8 cellular contexts compared by ENCODE assay signal in genomic region chr17:59329558-59330313, GRCh38. TPM values are rescaled to one million over a fixed set of nuclear protein-coding genes. Genes with fewer than 3 reads are reported as not detected.
DNase-seq lines count a peak whose midpoint lies in the region; ATAC-seq, FAIRE-seq and TF ChIP-seq lines count a peak whose summit lies in the region.

No MANE protein-coding gene starts in this region.

- peak overlapping the region in 2 of 3 donors; percentile 20 to 94 for H3K4me3 ChIP-seq in right lobe of liver

- H3K36me3 ChIP-seq in right lobe of liver: no peaks in the 10 kb centered on the region

- 6% methylated on average over 8 of the region's 8 CpGs for WGBS in right lobe of liver (ENCODE audit: insufficient coverage, low coverage, low lambda C conversion rate, missing lambda C conversion rate)

- peak overlapping the region; percentile 83 for H3K4me3 Mint-ChIP-seq in stimulated activated effector memory CD8-positive, alpha-beta T cell treated with anti-CD3 and anti-CD28 coated beads, Interleukin-12 subunit alpha, Interleukin-12 subunit beta, amount 100 ng/mL, for 72 hours

- H3K4me1 ChIP-seq in right lobe of liver: peaks cover 0 to 46% (median 22%) of the 10 kb centered on the region in 4 donors

- DNase-seq in D721Med (ENCODE audit: insufficient read length, low spot score): no peak
- DNase-seq in NCI-H524 treated with DMSO at 0.1 percent for 48 hours (lab: John Stamatoyannopoulos, UW): peak; percentile 52
- peak; percentile 38 to 40 for DNase-seq in activated CD4-positive, alpha-beta T cell treated with anti-CD3 and anti-CD28 coated beads, Interleukin-2, amount 50 U/mL, for 4 hours
- DNase-seq in effector CD8-positive, alpha-beta T cell (lab: John Stamatoyannopoulos, UW): peak; percentile 10
- peak; percentile 60 to 75 (median 75) for DNase-seq in right lobe of liver
- DNase-seq in stimulated activated effector memory CD8-positive, alpha-beta T cell treated with anti-CD3 and anti-CD28 coated beads, Interleukin-12 subunit alpha, Interleukin-12 subunit beta, amount 100 ng/mL, for 72 hours (ENCODE audit: low spot score in 2 of 2): peak; percentile 27 to 64

- no peak for TF ChIP-seq POLR2A in right lobe of liver (IDR thresholded peaks at IDR 0.05)

- no peak for FAIRE-seq in D721Med (lab: Jason Lieb, UNC)

- intact Hi-C loops in right lobe of liver (cut with DNase I): loop anchor here (5.0 to 10.0 kb wide), 3 partner anchors 43 to 115 kb away; no protein-coding TSS in a partner anchor

- peak; percentile 86 for TF ChIP-seq CTCF in D721Med (IDR thresholded peaks at IDR 0.05; ENCODE audit: insufficient read depth, missing control alignments)
- peak; percentile 86 to 91 (median 88) for TF ChIP-seq CTCF in right lobe of liver (IDR thresholded peaks at IDR 0.05)

- ATAC-seq in HG02610 (IDR thresholded peaks at IDR 0.05; ENCODE audit: unreplicated experiment): peak; percentile 31
- ATAC-seq in right lobe of liver: peak; percentile 60 to 72 (median 62)
- peak; percentile 70 for ATAC-seq in stimulated activated effector memory CD8-positive, alpha-beta T cell treated with anti-CD3 and anti-CD28 coated beads, Interleukin-12 subunit alpha, Interleukin-12 subunit beta, amount 100 ng/mL, for 72 hours
- no peak for ATAC-seq in HG02840 (IDR thresholded peaks at IDR 0.05; ENCODE audit: low FRiP score, unreplicated experiment)

- no peaks in the 10 kb centered on the region for H3K9me3 Mint-ChIP-seq in stimulated activated effector memory CD8-positive, alpha-beta T cell treated with anti-CD3 and anti-CD28 coated beads, Interleukin-12 subunit alpha, Interleukin-12 subunit beta, amount 100 ng/mL, for 72 hours

- no peaks in the 10 kb centered on the region for H3K27me3 ChIP-seq in right lobe of liver

- peaks cover 52% of the 10 kb centered on the region for H3K4me1 Mint-ChIP-seq in stimulated activated effector memory CD8-positive, alpha-beta T cell treated with anti-CD3 and anti-CD28 coated beads, Interleukin-12 subunit alpha, Interleukin-12 subunit beta, amount 100 ng/mL, for 72 hours

- H3K9me3 ChIP-seq in right lobe of liver: no peaks in the 10 kb centered on the region

- H3K36me3 Mint-ChIP-seq in stimulated activated effector memory CD8-positive, alpha-beta T cell treated with anti-CD3 and anti-CD28 coated beads, Interleukin-12 subunit alpha, Interleukin-12 subunit beta, amount 100 ng/mL, for 72 hours: no peaks in the 10 kb centered on the region

- H3K27ac Mint-ChIP-seq in stimulated activated effector memory CD8-positive, alpha-beta T cell treated with anti-CD3 and anti-CD28 coated beads, Interleukin-12 subunit alpha, Interleukin-12 subunit beta, amount 100 ng/mL, for 72 hours: peak overlapping the region; percentile 75

- peak overlapping the region; percentile 94 to 98 (median 96) for H3K27ac ChIP-seq in right lobe of liver

RNA-seq across cellular contexts. Expression of gene YPEL2, which starts 1.7 kb away (rescaled TPM):
- 10 to 100 TPM in 4 of 6 experiments, 1 to 10 TPM in 2; 9.2 to 23.3 (median 15.2) TPM for total RNA-seq in right lobe of liver
